39 cellular contexts compared by ENCODE assay signal in the genomic region with DNA sequence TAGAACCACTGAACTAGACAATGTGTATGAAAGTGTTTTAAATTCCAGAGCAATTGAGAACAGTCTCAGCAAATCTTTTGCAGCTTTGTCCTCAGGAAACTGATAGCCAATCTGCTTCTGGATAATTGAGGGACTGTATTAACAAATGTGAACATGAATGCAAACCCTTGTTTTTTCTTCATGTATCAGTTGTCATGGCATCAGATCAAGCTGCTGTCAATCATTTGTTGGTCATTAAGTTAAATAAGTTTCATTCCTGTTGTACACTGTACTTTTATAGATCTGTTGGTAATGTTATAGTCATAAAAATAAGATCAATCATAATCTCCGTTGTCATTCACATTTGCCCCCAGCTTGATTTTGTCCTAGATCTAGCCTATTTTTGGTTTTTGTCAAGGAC.
"Had no signal": no experiment of that assay in that cellular context is flagged by ENCODE, and none has a peak within 500 bp of the region (broad histone marks: within the 10 kb centered on the region; RNA-seq: fewer than 3 reads in every experiment).

No MANE protein-coding gene starts in this region.

- H3K27me3 Mint-ChIP-seq: activated naive CD8-positive, alpha-beta T cell; activated naive CD8-positive, alpha-beta T cell treated with anti-CD3 and anti-CD28 coated beads for 36 hours; brain had no signal

- H3K4me1 ChIP-seq: adrenal gland, ascending aorta, body of pancreas, breast epithelium had no signal

- DNase-seq: activated effector memory CD4-positive, alpha-beta T cell treated with anti-CD3 and anti-CD28 coated beads, Interleukin-2, amount 50 U/mL, for 16 hours; activated effector memory CD4-positive, alpha-beta T cell treated with Interleukin-2 at 50 U/mL for 16 hours; activated gamma-delta T cell; activated gamma-delta T cell treated with Interleukin-2 at 50 U/mL for 16 hours; activated naive CD4-positive, alpha-beta T cell; activated naive CD4-positive, alpha-beta T cell treated with anti-CD3 and anti-CD28 coated beads for 36 hours; activated naive CD4-positive, alpha-beta T cell treated with anti-CD3 and anti-CD28 coated beads, Interleukin-2, amount 10 ng/mL, durations not matched to agents 7 days and 5 days; activated naive CD4-positive, alpha-beta T cell treated with anti-CD3 and anti-CD28 coated beads, Interleukin-2, amount 50 U/mL, for 16 hours; activated naive CD4-positive, alpha-beta T cell treated with Interleukin-2 at 50 U/mL for 16 hours; activated naive CD8-positive, alpha-beta T cell treated with anti-CD3 and anti-CD28 coated beads for 36 hours; activated naive CD8-positive, alpha-beta T cell treated with anti-CD3 and anti-CD28 coated beads, Interleukin-2, amount 10 ng/mL, durations not matched to agents 7 days and 5 days; activated naive CD8-positive, alpha-beta T cell treated with anti-CD3 and anti-CD28 coated beads, Interleukin-2, amount 50 U/mL, for 24 hours; activated T-cell treated with anti-CD3 and anti-CD28 coated beads, Interleukin-2, amount 50 U/mL, for 24 hours; activated T-cell treated with anti-CD3 and anti-CD28 coated beads, Interleukin-2, amount 50 U/mL, for 4 hours; activated T-cell treated with anti-CD3 and anti-CD28 coated beads, Interleukin-2, amount 50 U/mL, for 48 hours; activated T-cell treated with anti-CD3 and anti-CD28 coated beads, Interleukin-2, amount 50 U/mL, for 72 hours; adrenal gland; amniotic stem cell; amygdala; anterior cingulate cortex; aorta; body of pancreas; brain microvascular endothelial cell; caudate nucleus; central memory CD4-positive, alpha-beta T cell; cerebellar nuclear complex had no signal

- FAIRE-seq: astrocyte, bronchial epithelial cell had no signal

- H3K4me3 ChIP-seq: adrenal gland, ascending aorta, body of pancreas, breast epithelium, cardiac muscle cell had no signal

- H3K9me3 ChIP-seq: adrenal gland, ascending aorta, body of pancreas, breast epithelium had no signal

- H3K27ac Mint-ChIP-seq: activated naive CD4-positive, alpha-beta T cell treated with anti-CD3 and anti-CD28 coated beads for 36 hours; activated naive CD4-positive, alpha-beta T cell treated with anti-CD3 and anti-CD28 coated beads, Interleukin-2, amount 10 ng/mL, durations not matched to agents 7 days and 5 days; activated naive CD4-positive, alpha-beta T cell treated with anti-CD3 and anti-CD28 coated beads, Interleukin-2, amount 50 U/mL, for 24 hours; activated naive CD4-positive, alpha-beta T cell treated with anti-CD3 and anti-CD28 coated beads, Interleukin-2, amount 50 U/mL, for 72 hours; activated naive CD8-positive, alpha-beta T cell; activated naive CD8-positive, alpha-beta T cell treated with anti-CD3 and anti-CD28 coated beads for 36 hours; activated naive CD8-positive, alpha-beta T cell treated with anti-CD3 and anti-CD28 coated beads, Interleukin-2, amount 10 ng/mL, durations not matched to agents 7 days and 5 days; activated naive CD8-positive, alpha-beta T cell treated with anti-CD3 and anti-CD28 coated beads, Interleukin-2, amount 50 U/mL, for 24 hours; activated T-cell treated with anti-CD3 and anti-CD28 coated beads, Interleukin-2, amount 50 U/mL, for 24 hours; activated T-cell treated with anti-CD3 and anti-CD28 coated beads, Interleukin-2, amount 50 U/mL, for 72 hours; activated T-helper 1 cell treated with anti-CD3 and anti-CD28 coated beads, Interleukin-12 subunit alpha, Interleukin-12 subunit beta, Interleukin-2, Interleukin-4 antibody, amounts not matched to agents 30 ng/mL and 10 ng/mL and 1 ng/mL, durations not matched to agents 14 hours and 24 hours and 36 hours; activated T-helper 17 cell treated with anti-CD3 and anti-CD28 coated beads, Interleukin-2, amount 50 U/mL, for 72 hours; activated T-helper 2 cell treated with anti-CD3 and anti-CD28 coated beads, Interferon-gamma antibody, Interleukin-2, Interleukin-4, amounts not matched to agents 10 μg/mL and 5 μg/mL and 100 μg/mL, durations not matched to agents 14 hours and 24 hours and 36 hours had no signal

- H3K27ac ChIP-seq: adrenal gland, ascending aorta, body of pancreas, brain microvascular endothelial cell, breast epithelium, cardiac muscle cell had no signal

- H3K4me1 Mint-ChIP-seq: activated naive CD4-positive, alpha-beta T cell treated with anti-CD3 and anti-CD28 coated beads, Interleukin-2, amount 50 U/mL, for 24 hours; activated naive CD8-positive, alpha-beta T cell treated with anti-CD3 and anti-CD28 coated beads for 36 hours; activated naive CD8-positive, alpha-beta T cell treated with anti-CD3 and anti-CD28 coated beads, Interleukin-2, amount 50 U/mL, for 24 hours; activated T-helper 17 cell treated with anti-CD3 and anti-CD28 coated beads, Interleukin-2, amount 50 U/mL, for 72 hours; central memory CD8-positive, alpha-beta T cell had no signal

- ATAC-seq: activated naive CD4-positive, alpha-beta T cell treated with anti-CD3 and anti-CD28 coated beads, Interleukin-2, amount 50 U/mL, for 72 hours; activated naive CD8-positive, alpha-beta T cell treated with anti-CD3 and anti-CD28 coated beads, Interleukin-2, amount 50 U/mL, for 24 hours; activated T-cell treated with anti-CD3 and anti-CD28 coated beads, Interleukin-2, amount 50 U/mL, for 4 hours; activated T-cell treated with anti-CD3 and anti-CD28 coated beads, Interleukin-2, amount 50 U/mL, for 72 hours; activated T-helper 17 cell treated with anti-CD3 and anti-CD28 coated beads, Interleukin-2, amount 50 U/mL, for 72 hours; body of pancreas had no signal

- H3K36me3 Mint-ChIP-seq: activated naive CD4-positive, alpha-beta T cell treated with anti-CD3 and anti-CD28 coated beads, Interleukin-2, amount 10 ng/mL, durations not matched to agents 7 days and 5 days; activated naive CD4-positive, alpha-beta T cell treated with anti-CD3 and anti-CD28 coated beads, Interleukin-2, amount 50 U/mL, for 24 hours; activated naive CD4-positive, alpha-beta T cell treated with anti-CD3 and anti-CD28 coated beads, Interleukin-2, amount 50 U/mL, for 72 hours; brain had no signal

- H3K9me3 Mint-ChIP-seq: activated naive CD4-positive, alpha-beta T cell treated with anti-CD3 and anti-CD28 coated beads, Interleukin-2, amount 10 ng/mL, durations not matched to agents 7 days and 5 days; activated naive CD4-positive, alpha-beta T cell treated with anti-CD3 and anti-CD28 coated beads, Interleukin-2, amount 50 U/mL, for 24 hours; activated T-cell treated with anti-CD3 and anti-CD28 coated beads, Interleukin-2, amount 50 U/mL, for 4 hours; brain; central memory CD8-positive, alpha-beta T cell had no signal

- H3K4me3 Mint-ChIP-seq: activated naive CD4-positive, alpha-beta T cell treated with anti-CD3 and anti-CD28 coated beads for 36 hours; activated naive CD4-positive, alpha-beta T cell treated with anti-CD3 and anti-CD28 coated beads, Interleukin-2, amount 10 ng/mL, durations not matched to agents 7 days and 5 days; activated naive CD4-positive, alpha-beta T cell treated with anti-CD3 and anti-CD28 coated beads, Interleukin-2, amount 50 U/mL, for 24 hours; activated naive CD8-positive, alpha-beta T cell; activated naive CD8-positive, alpha-beta T cell treated with anti-CD3 and anti-CD28 coated beads for 36 hours; activated naive CD8-positive, alpha-beta T cell treated with anti-CD3 and anti-CD28 coated beads, Interleukin-2, amount 10 ng/mL, durations not matched to agents 7 days and 5 days; activated naive CD8-positive, alpha-beta T cell treated with anti-CD3 and anti-CD28 coated beads, Interleukin-2, amount 50 U/mL, for 24 hours; activated T-cell treated with anti-CD3 and anti-CD28 coated beads, Interleukin-2, amount 50 U/mL, for 24 hours; activated T-cell treated with anti-CD3 and anti-CD28 coated beads, Interleukin-2, amount 50 U/mL, for 4 hours; activated T-cell treated with anti-CD3 and anti-CD28 coated beads, Interleukin-2, amount 50 U/mL, for 72 hours; activated T-helper 1 cell treated with anti-CD3 and anti-CD28 coated beads, Interleukin-12 subunit alpha, Interleukin-12 subunit beta, Interleukin-2, Interleukin-4 antibody, amounts not matched to agents 30 ng/mL and 10 ng/mL and 1 ng/mL, durations not matched to agents 14 hours and 24 hours and 36 hours; activated T-helper 17 cell treated with anti-CD3 and anti-CD28 coated beads, Interleukin-2, amount 50 U/mL, for 72 hours; brain; central memory CD8-positive, alpha-beta T cell had no signal

- H3K36me3 ChIP-seq: adrenal gland, ascending aorta, brain microvascular endothelial cell, breast epithelium, cardiac muscle cell had no signal

- H3K27me3 ChIP-seq: ascending aorta, body of pancreas, brain microvascular endothelial cell, cardiac muscle cell had no signal
